8 cellular contexts compared by ENCODE assay signal in the genomic region with DNA sequence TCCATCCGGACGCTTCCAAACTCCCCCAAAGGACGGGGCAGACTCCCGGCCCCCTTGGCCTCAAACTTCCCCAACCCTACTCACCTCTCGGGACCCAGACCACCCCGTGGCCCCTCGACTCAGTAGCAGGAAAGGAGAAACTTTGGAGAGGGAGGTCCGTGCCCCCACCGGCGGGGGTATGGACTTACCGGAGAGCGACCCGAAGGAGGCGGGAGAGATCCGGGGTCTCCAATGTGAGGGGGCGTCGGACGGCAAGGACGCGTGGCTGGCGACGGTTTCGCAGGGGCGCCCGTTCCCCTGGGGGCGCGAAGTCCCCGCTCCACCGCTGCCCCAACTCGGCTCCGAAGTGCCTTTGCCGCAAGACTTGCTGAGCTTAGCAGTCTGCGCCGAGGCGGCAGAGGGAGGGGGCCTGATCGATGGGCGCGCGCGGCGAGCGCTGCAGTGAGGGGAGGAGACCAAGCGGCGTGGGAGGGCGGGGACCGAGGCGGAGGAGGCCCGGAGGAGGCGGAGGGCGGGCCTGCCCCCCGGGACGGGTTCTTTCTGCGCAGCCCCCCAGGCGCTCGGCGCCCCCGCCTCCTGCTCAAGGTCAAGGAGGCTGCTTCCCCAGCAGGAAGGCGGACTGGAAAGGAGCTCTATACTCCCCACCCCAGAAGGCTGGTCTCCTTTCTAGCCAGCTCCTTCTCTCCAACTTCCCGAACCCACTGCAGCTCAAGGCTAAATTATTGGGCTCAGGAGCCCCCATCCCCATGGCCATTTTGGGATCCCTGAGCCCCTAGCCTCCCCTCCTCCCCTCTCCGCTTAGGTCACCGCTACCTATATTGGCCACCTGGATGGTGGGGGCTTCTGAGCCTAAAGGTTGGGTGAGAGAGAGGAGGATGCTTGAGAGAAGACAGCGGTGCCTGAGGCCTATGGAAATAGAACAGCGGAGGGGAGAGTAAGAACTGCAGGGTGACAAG. TPM values are rescaled to one million over a fixed set of nuclear protein-coding genes. Genes with fewer than 3 reads are reported as not detected.
DNase-seq lines count a peak whose midpoint lies in the region; ATAC-seq and TF ChIP-seq lines count a peak whose summit lies in the region.

Gene SYT2 (minus strand): TSS at position 385 of the 956 bp plus-strand sequence. CDS start 104,682 bp downstream, outside the sequence.

- no peak for TF ChIP-seq POLR2A in sigmoid colon (IDR thresholded peaks at IDR 0.05)

- peaks cover 41 to 72% of the 10 kb centered on the region in 2 donors for H3K27me3 Mint-ChIP-seq in CD8-positive, alpha-beta memory T cell

- H3K9me3 ChIP-seq in sigmoid colon, result no peaks in the 10 kb centered on the region
- no peaks in the 10 kb centered on the region for H3K9me3 ChIP-seq in CD8-positive, alpha-beta memory T cell (ENCODE audit: low read length)

- H3K36me3 ChIP-seq in sigmoid colon, result no peaks in the 10 kb centered on the region
- no peaks in the 10 kb centered on the region for H3K36me3 ChIP-seq in CD8-positive, alpha-beta memory T cell (ENCODE audit: insufficient read depth, low read length)

- POLR2A ChIA-PET in CD8-positive, alpha-beta memory T cell (lab: Charles Lee), result interaction anchor here (0.6 kb wide), 1 partner anchor 267 kb away, joined by 3 read pairs; no protein-coding TSS in a partner anchor

- intact Hi-C loops in Right ventricle myocardium superior (cut with DNase I) (loop anchor here (10.0 kb wide), 1 partner anchor 366 kb away; the partner anchor contains the start of genes PPP1R12B and UBE2T), Right ventricle myocardium inferior (cut with DNase I) (loop anchor here (10.0 kb wide), 2 partner anchors 246 to 396 kb away; no protein-coding TSS in a partner anchor), left ventricle myocardium superior (cut with micrococcal nuclease) (loop anchor here (10.0 kb wide), 1 partner anchor 356 kb away; no protein-coding TSS in a partner anchor), sigmoid colon (cut with DNase I) (loop anchor here (10.0 kb wide), 1 partner anchor 216 kb away; no protein-coding TSS in a partner anchor)

- in situ Hi-C loops in ACHN (cut with HindIII; ENCODE audit: low pct_ligation_motif_present, low pct_unique_long_range_greater_than_20kb, low sequenced_read_pairs), result no loop called here

- peaks cover 28 to 75% (median 35%) of the 10 kb centered on the region in 3 donors for H3K27me3 ChIP-seq in sigmoid colon
- H3K27me3 ChIP-seq in CD8-positive, alpha-beta memory T cell (ENCODE audit: insufficient read depth, low read length, poor library complexity, severe bottlenecking), result peaks cover 39% of the 10 kb centered on the region

- CTCF ChIA-PET in CD8-positive, alpha-beta memory T cell (lab: Charles Lee), result interaction anchor here (1.8 kb wide), 1 partner anchor 9 kb away, joined by 6 read pairs; no protein-coding TSS in a partner anchor

- no peaks in the 10 kb centered on the region for H3K36me3 Mint-ChIP-seq in CD8-positive, alpha-beta memory T cell

- peak within 1 kb of the TSS in 1 of 8 donors; percentile 65 for H3K27ac Mint-ChIP-seq in CD8-positive, alpha-beta memory T cell

- TF ChIP-seq EP300 in sigmoid colon (IDR thresholded peaks at IDR 0.05), result no peak

- H3K27ac ChIP-seq in VCaP (peak within 1 kb of the TSS; percentile 40; the same call in 1 of the 2 replicates), sigmoid colon (no peak within 1 kb of the TSS)
- H3K27ac ChIP-seq in CD8-positive, alpha-beta memory T cell (ENCODE audit: low read depth, low read length), result no peak within 1 kb of the TSS

- no peak for DNase-seq in Right ventricle myocardium superior
- no peak for DNase-seq in Right ventricle myocardium inferior (ENCODE audit: missing footprints)
- peak; percentile 39 for DNase-seq in left ventricle myocardium superior
- peak; percentile 63 for DNase-seq in sigmoid colon
- no peak for DNase-seq in CD8-positive, alpha-beta memory T cell
- DNase-seq in ACHN, result no peak

- H3K4me3 ChIP-seq in sigmoid colon, result peak within 1 kb of the TSS in 3 of 4 donors; percentile 24 to 43 (median 36)
- H3K4me3 ChIP-seq in CD8-positive, alpha-beta memory T cell (ENCODE audit: low read length), result no peak within 1 kb of the TSS

- H3K4me1 ChIP-seq in sigmoid colon, result peaks cover 0 to 19% (median 17%) of the 10 kb centered on the region in 4 donors
- H3K4me1 ChIP-seq in CD8-positive, alpha-beta memory T cell (ENCODE audit: insufficient read depth, low read length), result no peaks in the 10 kb centered on the region

- TF ChIP-seq CTCF in VCaP (conservative IDR thresholded peaks at IDR 0.05) (no peak), sigmoid colon (IDR thresholded peaks at IDR 0.05) (no peak)

- H3K4me1 Mint-ChIP-seq in CD8-positive, alpha-beta memory T cell, result peaks cover 0 to 4% (median 0%) of the 10 kb centered on the region in 3 donors

- peak within 1 kb of the TSS in 1 of 7 donors; percentile 32 for H3K4me3 Mint-ChIP-seq in CD8-positive, alpha-beta memory T cell

- 6 to 7% methylated on average over 63 of the region's 63 CpGs for WGBS in sigmoid colon, 2 donors

- H3K9me3 Mint-ChIP-seq in CD8-positive, alpha-beta memory T cell, result no peaks in the 10 kb centered on the region

- ATAC-seq in Right ventricle myocardium superior (ENCODE audit: poor library complexity) (peak; percentile 62), Right ventricle myocardium inferior (no peak), left ventricle myocardium superior (peak; percentile 68), HG03571 (IDR thresholded peaks at IDR 0.05; ENCODE audit: unreplicated experiment) (no peak)

RNA-seq across cellular contexts. Expression of gene SYT2, which starts in this region (rescaled TPM):
- not detected for total RNA-seq in Right ventricle myocardium superior
- total RNA-seq in Right ventricle myocardium inferior, result not detected
- total RNA-seq in left ventricle myocardium superior, result not detected
- total RNA-seq in sigmoid colon, result under 1 TPM in 1 of 4 donors, not detected in 3; 0.16 TPM
- under 1 TPM in 1 of 3 donors, not detected in 2; 0.10 TPM for polyA plus RNA-seq in sigmoid colon
- not detected for total RNA-seq in CD8-positive, alpha-beta memory T cell
- not detected for polyA plus RNA-seq in CD8-positive, alpha-beta memory T cell

Comparison
In these comparisons a context has a peak if more than half of its experiments do, and no peak if none do; other contexts are left out.
1. Peak in ATAC-seq in Right ventricle myocardium superior; RNA of the gene not detected or under 1 TPM.
2. Peak in DNase-seq and ATAC-seq in left ventricle myocardium superior; RNA of the gene not detected or under 1 TPM.
3. Peak in DNase-seq and H3K4me3 ChIP-seq in sigmoid colon; RNA of the gene not detected or under 1 TPM.